15 cellular contexts compared by ENCODE assay signal in genomic region chr6:44044940-44045671, GRCh38.
"Had no signal": no experiment of that assay in that cellular context is flagged by ENCODE, and none has a peak within 500 bp of the region (broad histone marks: within the 10 kb centered on the region; RNA-seq: fewer than 3 reads in every experiment).

No MANE protein-coding gene starts in this region.

- H3K36me3 ChIP-seq: upper lobe of right lung had no signal

- H3K4me1 ChIP-seq: upper lobe of right lung had no signal

- H3K27ac ChIP-seq: body of pancreas, testis, upper lobe of right lung had no signal

- DNase-seq: activated CD4-positive, alpha-beta T cell treated with anti-CD3 and anti-CD28 coated beads for 1 hour; activated CD4-positive, alpha-beta T cell treated with anti-CD3 and anti-CD28 coated beads, Interleukin-2, amount 50 U/mL, for 1 hour; activated gamma-delta T cell treated with Interleukin-2 at 50 U/mL for 16 hours; activated T-cell treated with anti-CD3 and anti-CD28 coated beads, Interleukin-2, amount 50 U/mL, for 1 hour; anterior cingulate cortex; body of pancreas; effector CD8-positive, alpha-beta T cell; hypothalamus; nucleus accumbens; stimulated activated CD4-positive, alpha-beta T cell treated with anti-CD3 and anti-CD28 coated beads, Interleukin-15, amount 100 ng/mL, for 24 hours; stimulated activated naive CD4-positive, alpha-beta T cell; T-cell; testis; upper lobe of right lung had no signal

- H3K27me3 ChIP-seq: body of pancreas, testis, upper lobe of right lung had no signal

- H3K4me2 ChIP-seq: smooth muscle cell had no signal

- ATAC-seq: body of pancreas, T-cell had no signal

- H3K4me3 ChIP-seq: body of pancreas, smooth muscle cell, testis, upper lobe of right lung had no signal

- H3K9me3 ChIP-seq: body of pancreas, testis, upper lobe of right lung had no signal
